ENCODE assay signal across 8 cellular contexts in genomic region chr4:178453057-178453456, GRCh38.
"Had no signal": no experiment of that assay in that cellular context is flagged by ENCODE, and none has a peak within 500 bp of the region (broad histone marks: within the 10 kb centered on the region; RNA-seq: fewer than 3 reads in every experiment).

No MANE protein-coding gene starts in this region.

- H2AFZ ChIP-seq: GM23248 had no signal

- ATAC-seq: HCT116, K562 had no signal

- H3K36me3 ChIP-seq: HAP-1 had no signal

- H3K9me3 ChIP-seq: HAP-1 had no signal

- H3K4me3 ChIP-seq: GM23248, HAP-1, K562 had no signal

- H3K4me1 ChIP-seq: HAP-1 had no signal

- H3K9ac ChIP-seq: GM23248 had no signal

- DNase-seq: GM23248, GOT3, H7, HFFc6, IMR-90 had no signal

- H3K27ac ChIP-seq: GM23248 had no signal
